Comparison of ENCODE assay signal across 1 cellular context in the genomic region with DNA sequence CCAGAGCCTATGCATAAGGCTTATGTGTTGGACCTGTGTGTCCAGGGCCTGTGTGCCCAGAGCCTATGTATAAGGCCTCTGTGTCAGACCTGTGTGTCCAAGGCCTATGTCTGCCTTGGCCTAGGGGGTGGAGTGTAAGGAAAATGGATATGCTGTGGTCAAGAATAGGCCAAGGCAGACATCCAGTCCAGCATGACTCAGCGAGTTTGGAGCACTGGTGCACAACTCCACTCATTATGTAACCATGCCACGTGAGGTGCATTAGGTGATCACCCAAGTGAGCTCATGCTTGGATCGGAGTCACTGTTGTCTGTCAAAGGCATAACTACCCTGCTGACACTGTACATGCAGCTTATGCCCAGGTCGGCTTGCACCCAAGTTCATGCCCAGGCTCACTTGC.
TF ChIP-seq lines count a peak whose summit lies in the region.

No MANE protein-coding gene starts in this region.

TF ChIP-seq in GM23338, 12 proteins besides CTCF, POLR2A, EP300 and RAD21 (continued from another document):
- TF ChIP-seq, protein P1, sequence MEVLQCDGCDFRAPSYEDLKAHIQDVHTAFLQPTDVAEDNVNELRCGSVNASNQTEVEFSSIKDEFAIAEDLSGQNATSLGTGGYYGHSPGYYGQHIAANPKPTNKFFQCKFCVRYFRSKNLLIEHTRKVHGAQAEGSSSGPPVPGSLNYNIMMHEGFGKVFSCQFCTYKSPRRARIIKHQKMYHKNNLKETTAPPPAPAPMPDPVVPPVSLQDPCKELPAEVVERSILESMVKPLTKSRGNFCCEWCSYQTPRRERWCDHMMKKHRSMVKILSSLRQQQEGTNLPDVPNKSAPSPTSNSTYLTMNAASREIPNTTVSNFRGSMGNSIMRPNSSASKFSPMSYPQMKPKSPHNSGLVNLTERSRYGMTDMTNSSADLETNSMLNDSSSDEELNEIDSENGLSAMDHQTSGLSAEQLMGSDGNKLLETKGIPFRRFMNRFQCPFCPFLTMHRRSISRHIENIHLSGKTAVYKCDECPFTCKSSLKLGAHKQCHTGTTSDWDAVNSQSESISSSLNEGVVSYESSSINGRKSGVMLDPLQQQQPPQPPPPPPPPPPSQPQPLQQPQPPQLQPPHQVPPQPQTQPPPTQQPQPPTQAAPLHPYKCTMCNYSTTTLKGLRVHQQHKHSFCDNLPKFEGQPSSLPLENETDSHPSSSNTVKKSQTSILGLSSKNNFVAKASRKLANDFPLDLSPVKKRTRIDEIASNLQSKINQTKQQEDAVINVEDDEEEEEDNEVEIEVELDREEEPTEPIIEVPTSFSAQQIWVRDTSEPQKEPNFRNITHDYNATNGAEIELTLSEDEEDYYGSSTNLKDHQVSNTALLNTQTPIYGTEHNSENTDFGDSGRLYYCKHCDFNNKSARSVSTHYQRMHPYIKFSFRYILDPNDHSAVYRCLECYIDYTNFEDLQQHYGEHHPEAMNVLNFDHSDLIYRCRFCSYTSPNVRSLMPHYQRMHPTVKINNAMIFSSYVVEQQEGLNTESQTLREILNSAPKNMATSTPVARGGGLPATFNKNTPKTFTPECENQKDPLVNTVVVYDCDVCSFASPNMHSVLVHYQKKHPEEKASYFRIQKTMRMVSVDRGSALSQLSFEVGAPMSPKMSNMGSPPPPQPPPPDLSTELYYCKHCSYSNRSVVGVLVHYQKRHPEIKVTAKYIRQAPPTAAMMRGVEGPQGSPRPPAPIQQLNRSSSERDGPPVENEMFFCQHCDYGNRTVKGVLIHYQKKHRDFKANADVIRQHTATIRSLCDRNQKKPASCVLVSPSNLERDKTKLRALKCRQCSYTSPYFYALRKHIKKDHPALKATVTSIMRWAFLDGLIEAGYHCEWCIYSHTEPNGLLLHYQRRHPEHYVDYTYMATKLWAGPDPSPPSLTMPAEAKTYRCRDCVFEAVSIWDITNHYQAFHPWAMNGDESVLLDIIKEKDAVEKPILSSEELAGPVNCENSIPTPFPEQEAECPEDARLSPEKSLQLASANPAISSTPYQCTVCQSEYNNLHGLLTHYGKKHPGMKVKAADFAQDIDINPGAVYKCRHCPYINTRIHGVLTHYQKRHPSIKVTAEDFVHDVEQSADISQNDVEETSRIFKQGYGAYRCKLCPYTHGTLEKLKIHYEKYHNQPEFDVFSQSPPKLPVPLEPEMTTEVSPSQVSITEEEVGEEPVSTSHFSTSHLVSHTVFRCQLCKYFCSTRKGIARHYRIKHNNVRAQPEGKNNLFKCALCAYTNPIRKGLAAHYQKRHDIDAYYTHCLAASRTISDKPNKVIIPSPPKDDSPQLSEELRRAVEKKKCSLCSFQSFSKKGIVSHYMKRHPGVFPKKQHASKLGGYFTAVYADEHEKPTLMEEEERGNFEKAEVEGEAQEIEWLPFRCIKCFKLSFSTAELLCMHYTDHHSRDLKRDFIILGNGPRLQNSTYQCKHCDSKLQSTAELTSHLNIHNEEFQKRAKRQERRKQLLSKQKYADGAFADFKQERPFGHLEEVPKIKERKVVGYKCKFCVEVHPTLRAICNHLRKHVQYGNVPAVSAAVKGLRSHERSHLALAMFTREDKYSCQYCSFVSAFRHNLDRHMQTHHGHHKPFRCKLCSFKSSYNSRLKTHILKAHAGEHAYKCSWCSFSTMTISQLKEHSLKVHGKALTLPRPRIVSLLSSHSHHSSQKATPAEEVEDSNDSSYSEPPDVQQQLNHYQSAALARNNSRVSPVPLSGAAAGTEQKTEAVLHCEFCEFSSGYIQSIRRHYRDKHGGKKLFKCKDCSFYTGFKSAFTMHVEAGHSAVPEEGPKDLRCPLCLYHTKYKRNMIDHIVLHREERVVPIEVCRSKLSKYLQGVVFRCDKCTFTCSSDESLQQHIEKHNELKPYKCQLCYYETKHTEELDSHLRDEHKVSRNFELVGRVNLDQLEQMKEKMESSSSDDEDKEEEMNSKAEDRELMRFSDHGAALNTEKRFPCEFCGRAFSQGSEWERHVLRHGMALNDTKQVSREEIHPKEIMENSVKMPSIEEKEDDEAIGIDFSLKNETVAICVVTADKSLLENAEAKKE (CRISPR knock-in tag; IDR thresholded peaks at IDR 0.05) = no peak
- TF ChIP-seq EZH2 (IDR thresholded peaks at IDR 0.05; ENCODE audit: low read depth, unreplicated experiment) = no peak
- TF ChIP-seq, protein P2, sequence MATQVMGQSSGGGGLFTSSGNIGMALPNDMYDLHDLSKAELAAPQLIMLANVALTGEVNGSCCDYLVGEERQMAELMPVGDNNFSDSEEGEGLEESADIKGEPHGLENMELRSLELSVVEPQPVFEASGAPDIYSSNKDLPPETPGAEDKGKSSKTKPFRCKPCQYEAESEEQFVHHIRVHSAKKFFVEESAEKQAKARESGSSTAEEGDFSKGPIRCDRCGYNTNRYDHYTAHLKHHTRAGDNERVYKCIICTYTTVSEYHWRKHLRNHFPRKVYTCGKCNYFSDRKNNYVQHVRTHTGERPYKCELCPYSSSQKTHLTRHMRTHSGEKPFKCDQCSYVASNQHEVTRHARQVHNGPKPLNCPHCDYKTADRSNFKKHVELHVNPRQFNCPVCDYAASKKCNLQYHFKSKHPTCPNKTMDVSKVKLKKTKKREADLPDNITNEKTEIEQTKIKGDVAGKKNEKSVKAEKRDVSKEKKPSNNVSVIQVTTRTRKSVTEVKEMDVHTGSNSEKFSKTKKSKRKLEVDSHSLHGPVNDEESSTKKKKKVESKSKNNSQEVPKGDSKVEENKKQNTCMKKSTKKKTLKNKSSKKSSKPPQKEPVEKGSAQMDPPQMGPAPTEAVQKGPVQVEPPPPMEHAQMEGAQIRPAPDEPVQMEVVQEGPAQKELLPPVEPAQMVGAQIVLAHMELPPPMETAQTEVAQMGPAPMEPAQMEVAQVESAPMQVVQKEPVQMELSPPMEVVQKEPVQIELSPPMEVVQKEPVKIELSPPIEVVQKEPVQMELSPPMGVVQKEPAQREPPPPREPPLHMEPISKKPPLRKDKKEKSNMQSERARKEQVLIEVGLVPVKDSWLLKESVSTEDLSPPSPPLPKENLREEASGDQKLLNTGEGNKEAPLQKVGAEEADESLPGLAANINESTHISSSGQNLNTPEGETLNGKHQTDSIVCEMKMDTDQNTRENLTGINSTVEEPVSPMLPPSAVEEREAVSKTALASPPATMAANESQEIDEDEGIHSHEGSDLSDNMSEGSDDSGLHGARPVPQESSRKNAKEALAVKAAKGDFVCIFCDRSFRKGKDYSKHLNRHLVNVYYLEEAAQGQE (IDR thresholded peaks at IDR 0.05; ENCODE audit: unreplicated experiment) = no peak
- no peak for TF ChIP-seq POLR2AphosphoS5 (IDR thresholded peaks at IDR 0.05; ENCODE audit: low read depth)
- TF ChIP-seq JUNB (IDR thresholded peaks at IDR 0.05; ENCODE audit: unreplicated experiment) = no peak
- TF ChIP-seq ZNF331 (CRISPR knock-in tag; IDR thresholded peaks at IDR 0.05; ENCODE audit: low read depth) = no peak
- no peak for TF ChIP-seq ZNF114 (CRISPR knock-in tag; IDR thresholded peaks at IDR 0.05)
- no peak for TF ChIP-seq CREB1 (CRISPR knock-in tag; IDR thresholded peaks at IDR 0.05; ENCODE audit: low read depth)
- no peak for TF ChIP-seq STAT1 (IDR thresholded peaks at IDR 0.05; ENCODE audit: unreplicated experiment)
